21 cellular contexts compared by ENCODE assay signal in the genomic region with DNA sequence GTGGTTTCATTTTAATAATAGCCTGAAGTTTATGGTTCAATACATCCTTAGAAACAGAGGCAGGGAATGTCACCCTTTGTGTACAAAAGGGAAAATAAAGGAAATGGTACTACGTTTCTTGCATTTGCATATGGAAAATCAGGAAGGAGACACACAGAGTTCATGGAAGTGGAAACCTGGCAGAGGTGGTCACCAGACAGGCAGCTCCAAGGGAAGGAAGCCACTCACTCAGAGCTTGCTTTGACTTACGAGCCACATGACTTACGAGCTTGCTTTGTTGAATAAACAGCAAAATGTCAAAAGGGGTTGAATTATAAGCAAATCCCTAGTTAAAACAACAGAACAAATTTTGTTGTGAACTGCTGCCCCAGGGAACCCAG.
DNase-seq lines count a peak whose midpoint lies in the region; ATAC-seq, FAIRE-seq and TF ChIP-seq lines count a peak whose summit lies in the region.
"Had no signal": no experiment of that assay in that cellular context is flagged by ENCODE, and none has a peak within 500 bp of the region (broad histone marks: within the 10 kb centered on the region; RNA-seq: fewer than 3 reads in every experiment).

No MANE protein-coding gene starts in this region.

- ATAC-seq in memory B cell (ENCODE audit: low read depth) (no peak), thoracic aorta (ENCODE audit: insufficient number of reproducible peaks, low FRiP score, low read depth) (no peak)

- FAIRE-seq in astrocyte (lab: Jason Lieb, UNC): no peak
- FAIRE-seq in D721Med (lab: Jason Lieb, UNC): no peak

- H3K9me3 ChIP-seq in astrocyte (ENCODE audit: insufficient read depth, low read depth, low read length) (no peaks in the 10 kb centered on the region), thoracic aorta (no peaks in the 10 kb centered on the region)
- H3K9me3 ChIP-seq: breast epithelium, neutrophil, tibial nerve had no signal

- no peaks in the 10 kb centered on the region for H3K36me3 Mint-ChIP-seq in activated CD4-positive, alpha-beta T cell treated with anti-CD3 and anti-CD28 coated beads, Interleukin-2, amount 10 ng/mL, durations not matched to agents 24 days and 14 days (ENCODE audit: low read depth)
- peaks cover 4% of the 10 kb centered on the region for H3K36me3 Mint-ChIP-seq in astrocyte (ENCODE audit: low read depth, unreplicated experiment)
- H3K36me3 Mint-ChIP-seq in memory B cell: peaks cover 1% of the 10 kb centered on the region

- peaks cover 41% of the 10 kb centered on the region for H3K4me1 ChIP-seq in astrocyte (ENCODE audit: insufficient read depth, low read length)
- peaks cover 22 to 67% of the 10 kb centered on the region in 2 donors for H3K4me1 ChIP-seq in thoracic aorta (ENCODE audit: control insufficient read depth in 1 of 2, low read depth in 2 of 2)
- H3K4me1 ChIP-seq: breast epithelium had no signal

- peak overlapping the region; percentile 68 for H3K27ac Mint-ChIP-seq in activated CD4-positive, alpha-beta T cell treated with anti-CD3 and anti-CD28 coated beads, Interleukin-2, amount 10 ng/mL, durations not matched to agents 24 days and 14 days
- peak overlapping the region; percentile 60 for H3K27ac Mint-ChIP-seq in astrocyte (ENCODE audit: unreplicated experiment)
- peak overlapping the region; percentile 25 for H3K27ac Mint-ChIP-seq in memory B cell
- H3K27ac Mint-ChIP-seq: activated naive CD8-positive, alpha-beta T cell had no signal

- H3K4me1 Mint-ChIP-seq in activated CD4-positive, alpha-beta T cell treated with anti-CD3 and anti-CD28 coated beads, Interleukin-2, amount 10 ng/mL, durations not matched to agents 24 days and 14 days: peaks cover 25% of the 10 kb centered on the region
- peaks cover 37% of the 10 kb centered on the region for H3K4me1 Mint-ChIP-seq in astrocyte (ENCODE audit: low read depth, unreplicated experiment)
- peaks cover 23% of the 10 kb centered on the region for H3K4me1 Mint-ChIP-seq in memory B cell

- H3K9ac ChIP-seq in astrocyte (ENCODE audit: low read length): peak overlapping the region; percentile 62

- no peaks in the 10 kb centered on the region for H4K20me1 ChIP-seq in astrocyte (ENCODE audit: insufficient read depth, low read length)

- no peak overlapping the region for H3K4me3 Mint-ChIP-seq in activated CD4-positive, alpha-beta T cell treated with anti-CD3 and anti-CD28 coated beads, Interleukin-2, amount 10 ng/mL, durations not matched to agents 24 days and 14 days
- H3K4me3 Mint-ChIP-seq in astrocyte (ENCODE audit: unreplicated experiment) (no peak overlapping the region), memory B cell (no peak overlapping the region)
- H3K4me3 Mint-ChIP-seq: activated naive CD8-positive, alpha-beta T cell had no signal

- peak overlapping the region; percentile 66 for H3K4me2 ChIP-seq in astrocyte (ENCODE audit: low read length)

- H3K79me2 ChIP-seq in astrocyte (ENCODE audit: insufficient read depth, low read length): no peaks in the 10 kb centered on the region

- H3K4me3 ChIP-seq in astrocyte (ENCODE audit: insufficient read depth, low read depth, low read length) (no peak overlapping the region), thoracic aorta (no peak overlapping the region)
- H3K4me3 ChIP-seq: breast epithelium, tibial nerve had no signal

- H3K27ac ChIP-seq in astrocyte (ENCODE audit: low read depth, low read length): peak overlapping the region; percentile 66
- peak overlapping the region; percentile 91 to 97 for H3K27ac ChIP-seq in thoracic aorta
- H3K27ac ChIP-seq: breast epithelium, neutrophil, tibial nerve had no signal

- peaks cover 4% of the 10 kb centered on the region for H3K9me3 Mint-ChIP-seq in activated CD4-positive, alpha-beta T cell treated with anti-CD3 and anti-CD28 coated beads, Interleukin-2, amount 10 ng/mL, durations not matched to agents 24 days and 14 days
- H3K9me3 Mint-ChIP-seq in astrocyte (ENCODE audit: unreplicated experiment) (peaks cover 2% of the 10 kb centered on the region), memory B cell (peaks cover 1% of the 10 kb centered on the region)

- H2AFZ ChIP-seq in astrocyte (ENCODE audit: low read depth, low read length): no peak overlapping the region

- H3K27me3 ChIP-seq in astrocyte (ENCODE audit: insufficient read depth, low read length): no peaks in the 10 kb centered on the region
- no peaks in the 10 kb centered on the region for H3K27me3 ChIP-seq in thoracic aorta (replicated peaks; ENCODE audit: insufficient read depth)
- H3K27me3 ChIP-seq: breast epithelium, tibial nerve had no signal

- intact Hi-C loops in activated CD4-positive, alpha-beta T cell treated with anti-CD3 and anti-CD28 coated beads, Interleukin-2, amount 10 ng/mL, durations not matched to agents 24 days and 14 days (cut with micrococcal nuclease): loop anchor here (1.0 to 5.0 kb wide), 5 partner anchors 23 to 456 kb away; a partner anchor contains a TSS

- TF ChIP-seq CTCF in astrocyte (IDR thresholded peaks at IDR 0.05; ENCODE audit: insufficient read depth, low read depth, low read length) (no peak), thoracic aorta (IDR thresholded peaks at IDR 0.05) (no peak), D721Med (IDR thresholded peaks at IDR 0.05; ENCODE audit: insufficient read depth, missing control alignments) (no peak)

- H3K27me3 Mint-ChIP-seq in activated CD4-positive, alpha-beta T cell treated with anti-CD3 and anti-CD28 coated beads, Interleukin-2, amount 10 ng/mL, durations not matched to agents 24 days and 14 days: peaks cover 2% of the 10 kb centered on the region
- peaks cover 3% of the 10 kb centered on the region for H3K27me3 Mint-ChIP-seq in astrocyte (ENCODE audit: low read depth, unreplicated experiment)
- H3K27me3 Mint-ChIP-seq in memory B cell: peaks cover 6% of the 10 kb centered on the region

- no peak for DNase-seq in activated CD4-positive, alpha-beta T cell treated with anti-CD3 and anti-CD28 coated beads, Interleukin-2, amount 10 ng/mL, durations not matched to agents 24 days and 14 days
- no peak for DNase-seq in activated CD4-positive, alpha-beta T cell treated with anti-CD3 and anti-CD28 coated beads, Interleukin-2, amount 50 U/mL, for 4 hours
- DNase-seq in astrocyte (ENCODE audit: low read depth) (no peak), memory B cell (ENCODE audit: low spot score in 2 of 2) (no peak), thoracic aorta (ENCODE audit: low spot score) (no peak), D721Med (ENCODE audit: insufficient read length, low spot score) (no peak), MV-4-11 (lab: John Stamatoyannopoulos, UW) (no peak), NCI-H2029 (lab: John Stamatoyannopoulos, UW) (no peak)
- DNase-seq: 8988T, cortex of kidney, Karpas-422, kidney glomerular epithelial cell, NCI-H1105, NCI-H2081 treated with DMSO at 0.1 percent for 48 hours, NCI-H510A treated with DMSO at 0.1 percent for 48 hours, OCI-M1, SHP77 treated with DMSO at 0.1 percent for 48 hours had no signal

- H3K36me3 ChIP-seq in astrocyte (ENCODE audit: insufficient read depth, low read length) (no peaks in the 10 kb centered on the region), thoracic aorta (no peaks in the 10 kb centered on the region)
- H3K36me3 ChIP-seq: breast epithelium, neutrophil, tibial nerve had no signal
